In the genomic region with DNA sequence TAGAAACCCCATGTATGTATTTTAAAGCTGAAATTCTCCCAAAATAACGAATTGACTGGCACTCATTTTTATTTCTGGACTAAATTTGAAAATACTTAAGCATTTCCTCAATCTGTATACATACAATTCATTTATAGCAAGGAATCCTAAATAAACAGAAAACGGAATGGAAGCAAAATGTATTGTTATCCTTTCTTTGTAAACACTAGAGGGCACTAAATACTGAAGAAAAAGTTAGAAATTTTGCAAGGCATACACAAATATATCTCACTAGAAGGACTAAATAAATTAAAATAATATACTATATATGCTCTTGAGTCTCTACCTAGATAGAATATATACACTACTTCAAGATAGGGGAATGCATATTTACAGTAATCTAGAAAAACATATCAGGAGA, we compare ENCODE assay signal across 8 cellular contexts. TPM values are rescaled to one million over a fixed set of nuclear protein-coding genes. Genes with fewer than 3 reads are reported as not detected.
A peak's percentile ranks its signal among the peaks of the same experiment; 100 is the strongest.
DNase-seq lines count a peak whose midpoint lies in the region; ATAC-seq, FAIRE-seq and TF ChIP-seq lines count a peak whose summit lies in the region.

No MANE protein-coding gene starts in this region.

- in situ Hi-C loops in transverse colon (cut with MboI; ENCODE audit: low pct_ligation_motif_present in 1 of 4, low pct_unique_long_range_greater_than_20kb in 1 of 4, low sequenced_read_pairs in 3 of 4), result loop anchor here in 2 of 4 donors (10.0 kb wide), 2 partner anchors 125 to 135 kb away; no protein-coding TSS in a partner anchor

- TF ChIP-seq EP300 in transverse colon (IDR thresholded peaks at IDR 0.05; ENCODE audit: low read depth), result no peak

- H3K36me3 ChIP-seq in heart left ventricle (no peaks in the 10 kb centered on the region), transverse colon (no peaks in the 10 kb centered on the region)

- peak; percentile 31 for FAIRE-seq in endometrium (lab: Jason Lieb, UNC)

- no peak overlapping the region for H3K4me3 ChIP-seq in heart left ventricle
- no peak overlapping the region for H3K4me3 ChIP-seq in transverse colon

- H3K27me3 ChIP-seq in heart left ventricle (no peaks in the 10 kb centered on the region), transverse colon (no peaks in the 10 kb centered on the region)

- no peak for TF ChIP-seq POLR2A in heart left ventricle (IDR thresholded peaks at IDR 0.05)
- no peak for TF ChIP-seq POLR2A in transverse colon (IDR thresholded peaks at IDR 0.05)

- DNase-seq in heart left ventricle (no peak), Right ventricle myocardium superior (no peak), NCI-H526 treated with DMSO at 0.1 percent for 48 hours (lab: John Stamatoyannopoulos, UW) (peak; percentile 51), transverse colon (no peak), RPMI8226 (no peak), SIG-M5 treated with dmso at 0.1 percent for 504 hours (lab: John Stamatoyannopoulos, UW; ENCODE audit: unreplicated experiment) (no peak)
- DNase-seq in stimulated activated CD4-positive, alpha-beta T cell treated with anti-CD3 and anti-CD28 coated beads, Interleukin-4, amount 100 ng/mL, for 24 hours, result no peak

- peak; percentile 9 to 58 (median 36) for TF ChIP-seq CTCF in heart left ventricle (IDR thresholded peaks at IDR 0.05)
- TF ChIP-seq CTCF in transverse colon (IDR thresholded peaks at IDR 0.05), result peak in 4 of 5 experiments; percentile 22 to 34 (median 31)

- intact Hi-C loops in heart left ventricle (cut with DNase I), result loop anchor here (5.0 to 10.0 kb wide), 3 partner anchors 132 to 137 kb away; no protein-coding TSS in a partner anchor
- intact Hi-C loops in Right ventricle myocardium superior (cut with DNase I), result loop anchor here (5.0 kb wide), 1 partner anchor 137 kb away; no protein-coding TSS in a partner anchor
- intact Hi-C loops in transverse colon (cut with DNase I; ENCODE audit: low total_unique reads), result no loop called here

- no peaks in the 10 kb centered on the region for H3K9me3 ChIP-seq in heart left ventricle
- H3K9me3 ChIP-seq in transverse colon, result no peaks in the 10 kb centered on the region

- H3K4me1 ChIP-seq in heart left ventricle (no peaks in the 10 kb centered on the region), transverse colon (peaks cover 0 to 7% (median 0%) of the 10 kb centered on the region in 4 donors)

- H3K27ac ChIP-seq in heart left ventricle (no peak overlapping the region), transverse colon (no peak overlapping the region)

- ATAC-seq in heart left ventricle, result no peak
- ATAC-seq in Right ventricle myocardium superior (ENCODE audit: poor library complexity), result no peak

- 0 to 2% (median 1%) methylated on average over 2 of the region's 2 CpGs for WGBS in heart left ventricle, 4 donors
- 0 to 1% methylated on average over 2 of the region's 2 CpGs for WGBS in transverse colon (ENCODE audit: low coverage in 1 of 2), 2 donors

RNA-seq across cellular contexts. Expression of a gene that starts 23.1 kb away (rescaled TPM):
- 10 to 100 TPM; 42.1 to 86.8 (median 61.1) TPM for total RNA-seq in heart left ventricle
- 10 to 100 TPM in 1 of 2 donors, 1 to 10 TPM in 1; 9.6 to 13.9 TPM for polyA plus RNA-seq in heart left ventricle
- 68.9 TPM for total RNA-seq in Right ventricle myocardium superior
- total RNA-seq in transverse colon, result 10 to 100 TPM in 1 of 4 donors, 1 to 10 TPM in 3; 2.0 to 15.2 (median 7.5) TPM
